ENCODE assay signal across 29 cellular contexts in the genomic region with DNA sequence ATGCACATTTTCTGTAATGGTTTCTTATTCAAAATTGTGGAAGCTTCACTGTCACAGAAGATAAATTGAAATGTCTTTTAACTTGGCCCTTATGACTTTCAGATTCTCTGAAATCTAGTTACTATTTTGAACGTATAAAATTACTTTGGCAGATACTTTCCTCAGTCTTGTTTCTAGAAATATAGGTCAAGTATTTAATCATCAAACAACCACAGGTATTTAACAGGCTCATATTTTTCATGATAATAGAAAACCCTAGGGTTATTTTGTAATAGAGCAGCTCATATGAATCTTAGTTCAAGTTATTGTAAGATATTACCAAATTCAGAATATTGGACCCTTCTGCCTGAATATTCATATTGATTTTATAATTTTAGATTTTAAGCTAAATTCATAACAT.
"Had no signal": no experiment of that assay in that cellular context is flagged by ENCODE, and none has a peak within 500 bp of the region (broad histone marks: within the 10 kb centered on the region; RNA-seq: fewer than 3 reads in every experiment).

No MANE protein-coding gene starts in this region.

- H3K9me3 ChIP-seq: esophagus muscularis mucosa, gastroesophageal sphincter had no signal

- H3K27ac ChIP-seq: esophagus muscularis mucosa, gastroesophageal sphincter, heart right ventricle, WERI-Rb-1 had no signal

- H3K36me3 ChIP-seq: esophagus muscularis mucosa, gastroesophageal sphincter, heart right ventricle, WERI-Rb-1 had no signal

- H3K4me1 ChIP-seq: esophagus muscularis mucosa, gastroesophageal sphincter, heart right ventricle had no signal

- DNase-seq: activated B cell treated with CpG ODN at 0.5 μM for 24 hours; activated CD4-positive, alpha-beta T cell treated with anti-CD3 and anti-CD28 coated beads for 48 hours; activated CD4-positive, alpha-beta T cell treated with anti-CD3 and anti-CD28 coated beads, Interleukin-2, amount 50 U/mL, for 1 hour; activated CD4-positive, alpha-beta T cell treated with anti-CD3 and anti-CD28 coated beads, Interleukin-2, amount 50 U/mL, for 48 hours; activated CD8-positive, alpha-beta memory T cell treated with anti-CD3 and anti-CD28 coated beads for 24 hours; activated CD8-positive, alpha-beta T cell treated with anti-CD3 and anti-CD28 coated beads for 36 hours; activated effector memory CD4-positive, alpha-beta T cell treated with Interleukin-2 at 50 U/mL for 16 hours; activated gamma-delta T cell treated with Interleukin-2 at 50 U/mL for 16 hours; activated naive CD4-positive, alpha-beta T cell treated with anti-CD3 and anti-CD28 coated beads for 36 hours; activated naive CD8-positive, alpha-beta T cell treated with anti-CD3 and anti-CD28 coated beads for 36 hours; activated naive CD8-positive, alpha-beta T cell treated with anti-CD3 and anti-CD28 coated beads, Interleukin-2, amount 50 U/mL, for 24 hours; activated T-cell treated with anti-CD3 and anti-CD28 coated beads, Interleukin-2, amount 50 U/mL, for 4 hours; amygdala; aorta; cortex of kidney; dermis blood vessel endothelial cell; effector CD4-positive, alpha-beta T cell; effector memory CD8-positive, alpha-beta T cell; erythroblast; foreskin melanocyte; heart right ventricle; T-helper 1 cell; T-helper 17 cell; T1000; WERI-Rb-1 had no signal

- FAIRE-seq: bronchial epithelial cell, colon had no signal

- H3K4me3 ChIP-seq: esophagus muscularis mucosa, gastroesophageal sphincter, heart right ventricle had no signal

- H3K27me3 ChIP-seq: esophagus muscularis mucosa, gastroesophageal sphincter, heart right ventricle had no signal
